ENCODE assay signal across 8 cellular contexts in the genomic region with DNA sequence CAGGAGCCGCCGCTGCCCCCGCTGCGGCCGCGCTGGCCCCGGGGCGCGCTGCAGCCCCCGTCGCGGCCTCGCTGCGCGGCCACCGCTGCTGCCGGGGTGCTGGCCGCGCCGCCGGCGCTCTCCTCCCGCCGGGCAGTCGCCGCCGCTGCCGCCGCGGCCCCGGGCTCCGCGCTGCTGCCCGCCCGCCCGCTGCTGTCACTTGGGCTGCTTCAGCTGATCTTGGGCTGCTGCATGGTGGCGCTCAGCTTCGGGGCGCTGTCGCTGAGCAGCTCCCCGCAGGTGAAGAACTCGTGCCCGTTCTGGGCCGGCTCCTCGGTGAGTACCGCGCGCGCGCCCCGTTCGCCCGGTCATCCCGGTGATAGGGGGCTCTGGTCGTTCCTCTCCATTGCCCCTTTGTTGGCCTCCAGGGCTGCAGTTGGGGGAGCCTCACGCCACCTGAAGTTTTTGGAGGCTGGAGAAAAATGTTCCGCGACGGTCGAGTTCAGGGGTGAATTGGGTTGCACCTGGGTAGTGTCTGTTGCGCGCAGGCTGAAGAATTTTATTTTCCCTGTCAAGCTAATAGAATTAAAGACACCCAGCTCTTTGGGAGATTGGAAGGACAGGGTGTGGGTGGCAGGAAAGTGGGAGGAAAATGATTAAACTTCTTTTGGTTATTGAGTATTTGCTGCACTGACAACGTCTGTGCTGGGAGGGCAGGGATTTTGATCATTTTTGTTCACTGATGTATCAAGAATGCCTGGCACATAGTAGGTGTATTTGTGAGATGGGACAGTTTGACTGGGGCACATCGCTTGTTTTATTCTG.
DNase-seq lines count a peak whose midpoint lies in the region; ATAC-seq and TF ChIP-seq lines count a peak whose summit lies in the region.

No MANE protein-coding gene starts in this region.

- H3K36me3 ChIP-seq in stomach smooth muscle (ENCODE audit: control insufficient read depth in 2 of 2, insufficient read depth in 2 of 2, low read length in 2 of 2): no peaks in the 10 kb centered on the region

- peak overlapping the region; percentile 32 for H3K27ac ChIP-seq in stomach smooth muscle (ENCODE audit: low read length)

- H3K27me3 ChIP-seq in stomach smooth muscle (ENCODE audit: control insufficient read depth in 1 of 2, insufficient read depth in 2 of 2, low read length in 2 of 2): no peaks in the 10 kb centered on the region

- H3K4me1 ChIP-seq in stomach smooth muscle (ENCODE audit: control insufficient read depth, insufficient read depth, low read length): peaks cover 6% of the 10 kb centered on the region

- DNase-seq in NCI-H345 (lab: John Stamatoyannopoulos, UW) (peak; percentile 28), NCI-H345 treated with DMSO at 0.1 percent for 48 hours (lab: John Stamatoyannopoulos, UW; ENCODE audit: unreplicated experiment) (no peak), astrocyte of the cerebellum (ENCODE audit: low read depth) (no peak), kidney tubule cell (ENCODE audit: low spot score) (peak; percentile 30), kidney glomerular epithelial cell (lab: John Stamatoyannopoulos, UW) (no peak), globus pallidus (ENCODE audit: low spot score) (no peak)

- peak overlapping the region; percentile 14 to 52 for H3K9ac ChIP-seq in stomach smooth muscle (ENCODE audit: low read length in 2 of 2)

- in situ Hi-C loops in astrocyte of the cerebellum (cut with HindIII; ENCODE audit: low sequenced_read_pairs): no loop called here

- ATAC-seq in GM19351 (IDR thresholded peaks at IDR 0.05; ENCODE audit: unreplicated experiment): no peak

- H3K4me3 ChIP-seq in astrocyte of the cerebellum (ENCODE audit: low read depth, low read length): peak overlapping the region; percentile 34
- H3K4me3 ChIP-seq in stomach smooth muscle (ENCODE audit: low read length in 2 of 2): peak overlapping the region; percentile 62 to 81

- no peaks in the 10 kb centered on the region for H3K9me3 ChIP-seq in stomach smooth muscle (ENCODE audit: control insufficient read depth in 2 of 2, low read length in 2 of 2)

- TF ChIP-seq CTCF in astrocyte of the cerebellum (IDR thresholded peaks at IDR 0.05; ENCODE audit: low read depth, low read length, missing control alignments): no peak

Comparison
In these comparisons a context has a peak if more than half of its experiments do, and no peak if none do; other contexts are left out.
1. DNase-seq: peak in NCI-H345 (single experiment) and kidney tubule cell (single experiment); none in NCI-H345 treated with DMSO at 0.1 percent for 48 hours (single experiment), astrocyte of the cerebellum (single experiment), kidney glomerular epithelial cell (single experiment) and globus pallidus (single experiment).